In genomic region chr2:85439986-85440385, GRCh38 we compare ENCODE assay signal across 22 cellular contexts. TPM values are rescaled to one million over a fixed set of nuclear protein-coding genes. Genes with fewer than 3 reads are reported as not detected.
A peak's percentile ranks its signal among the peaks of the same experiment; 100 is the strongest.
DNase-seq lines count a peak whose midpoint lies in the region; ATAC-seq and TF ChIP-seq lines count a peak whose summit lies in the region.
"Had no signal": no experiment of that assay in that cellular context is flagged by ENCODE, and none has a peak within 500 bp of the region (broad histone marks: within the 10 kb centered on the region; RNA-seq: fewer than 3 reads in every experiment).

No MANE protein-coding gene starts in this region.

- TF ChIP-seq CTCF in esophagus squamous epithelium (IDR thresholded peaks at IDR 0.05) (no peak), BE2C (IDR thresholded peaks at IDR 0.05; ENCODE audit: low read depth, low read length) (no peak)

- H3K27ac ChIP-seq in CD8-positive, alpha-beta memory T cell (ENCODE audit: low read depth, low read length), result no peak overlapping the region
- H3K27ac ChIP-seq in naive thymus-derived CD4-positive, alpha-beta T cell (ENCODE audit: low read depth, low read length), result no peak overlapping the region
- H3K27ac ChIP-seq in esophagus squamous epithelium, result peak overlapping the region in 1 of 4 donors; percentile 21

- peak; percentile 52 for ATAC-seq in activated CD4-positive, alpha-beta T cell treated with anti-CD3 and anti-CD28 coated beads for 36 hours
- peak; percentile 33 to 43 for ATAC-seq in activated T-cell treated with anti-CD3 and anti-CD28 coated beads, Interleukin-2, amount 50 U/mL, for 72 hours (replicated peaks in 1 of 2)
- no peak for ATAC-seq in naive thymus-derived CD4-positive, alpha-beta T cell
- ATAC-seq: pancreas, WTC11 had no signal

- POLR2A ChIA-PET in activated CD4-positive, alpha-beta T cell treated with anti-CD3 and anti-CD28 coated beads for 36 hours (lab: Charles Lee), result interaction anchor here (4.5 kb wide), 1 partner anchor 99 kb away, joined by 16 read pairs; the partner anchor contains the start of gene MAT2A
- POLR2A ChIA-PET in CD8-positive, alpha-beta memory T cell (lab: Charles Lee), result interaction anchor here (0.6 to 1.6 kb wide), 2 partner anchors 100 to 109 kb away, joined by 3 to 5 read pairs; no protein-coding TSS in a partner anchor
- POLR2A ChIA-PET in naive thymus-derived CD4-positive, alpha-beta T cell (lab: Charles Lee), result no interaction called here

- no peaks in the 10 kb centered on the region for H3K27me3 ChIP-seq in CD8-positive, alpha-beta memory T cell (ENCODE audit: insufficient read depth, low read length, poor library complexity, severe bottlenecking)
- no peaks in the 10 kb centered on the region for H3K27me3 ChIP-seq in naive thymus-derived CD4-positive, alpha-beta T cell (ENCODE audit: control insufficient read depth in 2 of 2, insufficient read depth in 2 of 2, low read length in 2 of 2)
- H3K27me3 ChIP-seq in esophagus squamous epithelium (no peaks in the 10 kb centered on the region), BE2C (no peaks in the 10 kb centered on the region)
- H3K27me3 ChIP-seq: hepatocyte, pancreas had no signal

- no peaks in the 10 kb centered on the region for H3K9me3 Mint-ChIP-seq in activated CD4-positive, alpha-beta T cell treated with anti-CD3 and anti-CD28 coated beads for 36 hours (ENCODE audit: low read depth)
- H3K9me3 Mint-ChIP-seq in CD8-positive, alpha-beta memory T cell, result no peaks in the 10 kb centered on the region
- no peaks in the 10 kb centered on the region for H3K9me3 Mint-ChIP-seq in activated T-cell treated with anti-CD3 and anti-CD28 coated beads, Interleukin-2, amount 50 U/mL, for 72 hours
- no peaks in the 10 kb centered on the region for H3K9me3 Mint-ChIP-seq in naive thymus-derived CD4-positive, alpha-beta T cell
- H3K9me3 Mint-ChIP-seq: WTC11 had no signal

- intact Hi-C loops in activated CD4-positive, alpha-beta T cell treated with anti-CD3 and anti-CD28 coated beads for 36 hours (cut with DNase I, micrococcal nuclease), result loop anchor here in 1 of 2 experiments (2.0 kb wide), 1 partner anchor 99 kb away; the partner anchor contains the start of gene MAT2A
- intact Hi-C loops in naive thymus-derived CD4-positive, alpha-beta T cell (cut with micrococcal nuclease), result loop anchor here in 1 of 2 donors (2.0 kb wide), 1 partner anchor 85 kb away; the partner anchor contains the start of genes ELMOD3 and RETSAT
- intact Hi-C loops in esophagus squamous epithelium (cut with DNase I), result no loop called here

- CTCF ChIA-PET in activated CD4-positive, alpha-beta T cell treated with anti-CD3 and anti-CD28 coated beads for 36 hours (lab: Charles Lee), result interaction anchor here (0.7 to 1.2 kb wide), 2 partner anchors 8 to 15 kb away, joined by 3 to 4 read pairs; no protein-coding TSS in a partner anchor
- CTCF ChIA-PET in CD8-positive, alpha-beta memory T cell (lab: Charles Lee), result interaction anchor here (1.2 to 1.7 kb wide), 3 partner anchors 12 to 20 kb away, joined by 3 to 6 read pairs (median 3); no protein-coding TSS in a partner anchor
- CTCF ChIA-PET in naive thymus-derived CD4-positive, alpha-beta T cell (lab: Charles Lee), result interaction anchor here (1.2 kb wide), 1 partner anchor 198 kb away, joined by 3 read pairs; no protein-coding TSS in a partner anchor

- peak overlapping the region; percentile 73 for H3K4me3 Mint-ChIP-seq in activated CD4-positive, alpha-beta T cell treated with anti-CD3 and anti-CD28 coated beads for 36 hours
- peak overlapping the region in 4 of 7 donors; percentile 13 to 58 (median 31) for H3K4me3 Mint-ChIP-seq in CD8-positive, alpha-beta memory T cell
- H3K4me3 Mint-ChIP-seq in activated T-cell treated with anti-CD3 and anti-CD28 coated beads, Interleukin-2, amount 50 U/mL, for 72 hours, result peak overlapping the region; percentile 77 to 90
- H3K4me3 Mint-ChIP-seq in naive thymus-derived CD4-positive, alpha-beta T cell, result peak overlapping the region in 7 of 10 donors; percentile 23 to 71 (median 61)
- H3K4me3 Mint-ChIP-seq: WTC11 had no signal

- DNase-seq in activated CD4-positive, alpha-beta T cell treated with anti-CD3 and anti-CD28 coated beads for 36 hours, result peak; percentile 57
- DNase-seq in activated CD4-positive, alpha-beta T cell treated with anti-CD3 and anti-CD28 coated beads, Interleukin-2, amount 50 U/mL, for 1 hour, result no peak
- DNase-seq in CD8-positive, alpha-beta memory T cell, result no peak
- peak; percentile 50 to 57 for DNase-seq in activated T-cell treated with anti-CD3 and anti-CD28 coated beads, Interleukin-2, amount 50 U/mL, for 72 hours
- no peak for DNase-seq in naive thymus-derived CD4-positive, alpha-beta T cell
- DNase-seq in NCI-H526 (lab: John Stamatoyannopoulos, UW) (no peak), esophagus squamous epithelium (lab: John Stamatoyannopoulos, UW) (no peak), BE2C (no peak)
- DNase-seq: foreskin fibroblast, GDM1, Karpas-422, NCI-H1105 treated with DMSO at 0.1 percent for 48 hours, NCI-H2107, NCI-H526 treated with DMSO at 0.1 percent for 48 hours, OCI-M1, pancreas, SIG-M5 had no signal

- H3K36me3 Mint-ChIP-seq in activated CD4-positive, alpha-beta T cell treated with anti-CD3 and anti-CD28 coated beads for 36 hours (ENCODE audit: low read depth), result no peaks in the 10 kb centered on the region
- H3K36me3 Mint-ChIP-seq in CD8-positive, alpha-beta memory T cell, result no peaks in the 10 kb centered on the region
- no peaks in the 10 kb centered on the region for H3K36me3 Mint-ChIP-seq in activated T-cell treated with anti-CD3 and anti-CD28 coated beads, Interleukin-2, amount 50 U/mL, for 72 hours (ENCODE audit: insufficient read depth in 2 of 2)
- H3K36me3 Mint-ChIP-seq in naive thymus-derived CD4-positive, alpha-beta T cell, result no peaks in the 10 kb centered on the region
- H3K36me3 Mint-ChIP-seq: WTC11 had no signal

- no peak overlapping the region for H3K4me3 ChIP-seq in CD8-positive, alpha-beta memory T cell (ENCODE audit: low read length)
- H3K4me3 ChIP-seq in naive thymus-derived CD4-positive, alpha-beta T cell (ENCODE audit: low read length), result no peak overlapping the region
- H3K4me3 ChIP-seq in esophagus squamous epithelium, result no peak overlapping the region
- no peak overlapping the region for H3K4me3 ChIP-seq in BE2C (ENCODE audit: low read depth, low read length)
- H3K4me3 ChIP-seq: coronary artery, hepatocyte, lung, pancreas had no signal

- no peaks in the 10 kb centered on the region for H3K27me3 Mint-ChIP-seq in activated CD4-positive, alpha-beta T cell treated with anti-CD3 and anti-CD28 coated beads for 36 hours
- H3K27me3 Mint-ChIP-seq in CD8-positive, alpha-beta memory T cell, result peaks cover 0 to 1% of the 10 kb centered on the region in 2 donors
- H3K27me3 Mint-ChIP-seq in activated T-cell treated with anti-CD3 and anti-CD28 coated beads, Interleukin-2, amount 50 U/mL, for 72 hours (ENCODE audit: low read depth), result no peaks in the 10 kb centered on the region
- no peaks in the 10 kb centered on the region for H3K27me3 Mint-ChIP-seq in naive thymus-derived CD4-positive, alpha-beta T cell

- peaks cover 28% of the 10 kb centered on the region for H3K4me1 Mint-ChIP-seq in activated CD4-positive, alpha-beta T cell treated with anti-CD3 and anti-CD28 coated beads for 36 hours
- H3K4me1 Mint-ChIP-seq in CD8-positive, alpha-beta memory T cell, result peaks cover 12 to 27% (median 17%) of the 10 kb centered on the region in 3 donors
- H3K4me1 Mint-ChIP-seq in activated T-cell treated with anti-CD3 and anti-CD28 coated beads, Interleukin-2, amount 50 U/mL, for 72 hours (ENCODE audit: low read depth), result peaks cover 33% of the 10 kb centered on the region
- H3K4me1 Mint-ChIP-seq in naive thymus-derived CD4-positive, alpha-beta T cell, result peaks cover 15 to 42% (median 34%) of the 10 kb centered on the region in 7 donors

- peak overlapping the region; percentile 93 for H3K27ac Mint-ChIP-seq in activated CD4-positive, alpha-beta T cell treated with anti-CD3 and anti-CD28 coated beads for 36 hours
- peak overlapping the region in 6 of 8 donors; percentile 32 to 81 (median 54) for H3K27ac Mint-ChIP-seq in CD8-positive, alpha-beta memory T cell
- H3K27ac Mint-ChIP-seq in activated T-cell treated with anti-CD3 and anti-CD28 coated beads, Interleukin-2, amount 50 U/mL, for 72 hours, result peak overlapping the region; percentile 96
- peak overlapping the region; percentile 41 to 87 (median 69) for H3K27ac Mint-ChIP-seq in naive thymus-derived CD4-positive, alpha-beta T cell
- H3K27ac Mint-ChIP-seq: WTC11 had no signal

- TF ChIP-seq POLR2A in esophagus squamous epithelium (IDR thresholded peaks at IDR 0.05), result no peak

- 70 to 83% methylated on average over 7 of the region's 7 CpGs for WGBS in esophagus squamous epithelium, 2 donors

- H3K9me3 ChIP-seq in CD8-positive, alpha-beta memory T cell (ENCODE audit: low read length), result no peaks in the 10 kb centered on the region
- no peaks in the 10 kb centered on the region for H3K9me3 ChIP-seq in naive thymus-derived CD4-positive, alpha-beta T cell (ENCODE audit: control insufficient read depth in 2 of 3, low read length in 3 of 3)
- H3K9me3 ChIP-seq in esophagus squamous epithelium (no peaks in the 10 kb centered on the region), BE2C (no peaks in the 10 kb centered on the region)
- H3K9me3 ChIP-seq: pancreas had no signal

- no peaks in the 10 kb centered on the region for H3K36me3 ChIP-seq in CD8-positive, alpha-beta memory T cell (ENCODE audit: insufficient read depth, low read length)
- no peaks in the 10 kb centered on the region for H3K36me3 ChIP-seq in naive thymus-derived CD4-positive, alpha-beta T cell (ENCODE audit: control insufficient read depth in 2 of 3, insufficient read depth in 3 of 3, low read length in 3 of 3)
- H3K36me3 ChIP-seq in esophagus squamous epithelium (no peaks in the 10 kb centered on the region), BE2C (no peaks in the 10 kb centered on the region)
- H3K36me3 ChIP-seq: pancreas had no signal

- H3K4me1 ChIP-seq in CD8-positive, alpha-beta memory T cell (ENCODE audit: insufficient read depth, low read length), result peaks cover 22% of the 10 kb centered on the region
- peaks cover 12 to 25% of the 10 kb centered on the region in 2 donors for H3K4me1 ChIP-seq in naive thymus-derived CD4-positive, alpha-beta T cell (ENCODE audit: control insufficient read depth in 2 of 2, insufficient read depth in 2 of 2, low read length in 2 of 2)
- H3K4me1 ChIP-seq in esophagus squamous epithelium (peaks cover 29 to 50% (median 31%) of the 10 kb centered on the region in 3 donors), BE2C (peaks cover 37% of the 10 kb centered on the region)

RNA-seq across cellular contexts. Expression of gene SH2D6, which starts 21.5 kb away (rescaled TPM):
- 1 to 10 TPM; 1.7 to 2.2 TPM for total RNA-seq in activated CD4-positive, alpha-beta T cell treated with anti-CD3 and anti-CD28 coated beads for 36 hours
- 1 to 10 TPM in 1 of 2 experiments, under 1 TPM in 1; 0.63 to 1.4 TPM for total RNA-seq in CD8-positive, alpha-beta memory T cell
- polyA plus RNA-seq in CD8-positive, alpha-beta memory T cell, result not detected
- 1 to 10 TPM; 3.2 to 4.0 TPM for total RNA-seq in activated T-cell treated with anti-CD3 and anti-CD28 coated beads, Interleukin-2, amount 50 U/mL, for 72 hours
- 1 to 10 TPM in 1 of 5 experiments, under 1 TPM in 2, not detected in 2; 0.48 to 1.1 (median 0.94) TPM for total RNA-seq in naive thymus-derived CD4-positive, alpha-beta T cell
- polyA plus RNA-seq in naive thymus-derived CD4-positive, alpha-beta T cell, result not detected
- total RNA-seq in esophagus squamous epithelium, result under 1 TPM in 1 of 4 donors, not detected in 3; 0.50 TPM
- 2.0 TPM for polyA plus RNA-seq in BE2C (2012; ENCODE audit: insufficient read depth, insufficient read length, low read depth)
- polyA plus RNA-seq: endothelial cell of umbilical vein had no signal

RNA-seq across cellular contexts. Expression of gene CAPG, which starts 29.8 kb away (rescaled TPM):
- total RNA-seq in activated CD4-positive, alpha-beta T cell treated with anti-CD3 and anti-CD28 coated beads for 36 hours, result 10 to 100 TPM; 28.3 to 45.6 TPM
- 10 to 100 TPM; 22.3 to 22.8 TPM for total RNA-seq in CD8-positive, alpha-beta memory T cell
- 36.0 TPM for polyA plus RNA-seq in CD8-positive, alpha-beta memory T cell
- 10 to 100 TPM; 58.4 to 83.6 TPM for total RNA-seq in activated T-cell treated with anti-CD3 and anti-CD28 coated beads, Interleukin-2, amount 50 U/mL, for 72 hours
- 100 to 1,000 TPM in 2 of 5 experiments, 10 to 100 TPM in 3; 12.9 to 265 (median 29.7) TPM for total RNA-seq in naive thymus-derived CD4-positive, alpha-beta T cell
- 10 to 100 TPM; 34.3 to 36.4 TPM for polyA plus RNA-seq in naive thymus-derived CD4-positive, alpha-beta T cell
- 100 to 1,000 TPM; 185 to 301 (median 221) TPM for total RNA-seq in esophagus squamous epithelium
- polyA plus RNA-seq in BE2C (2012; ENCODE audit: insufficient read depth, insufficient read length, low read depth), result not detected

Comparison
In these comparisons a context has a peak if more than half of its experiments do, and no peak if none do; other contexts are left out.
1. DNase-seq: peak in activated CD4-positive, alpha-beta T cell treated with anti-CD3 and anti-CD28 coated beads for 36 hours (single experiment) and activated T-cell treated with anti-CD3 and anti-CD28 coated beads, Interleukin-2, amount 50 U/mL, for 72 hours (2 of 2); none in activated CD4-positive, alpha-beta T cell treated with anti-CD3 and anti-CD28 coated beads, Interleukin-2, amount 50 U/mL, for 1 hour (single experiment), CD8-positive, alpha-beta memory T cell (0 of 5), naive thymus-derived CD4-positive, alpha-beta T cell (0 of 9), NCI-H526 (0 of 2), esophagus squamous epithelium (single experiment) and BE2C (single experiment).
2. H3K4me3 Mint-ChIP-seq: peak in every context shown above with its lines; median percentile 84 in activated T-cell treated with anti-CD3 and anti-CD28 coated beads, Interleukin-2, amount 50 U/mL, for 72 hours; 73 in activated CD4-positive, alpha-beta T cell treated with anti-CD3 and anti-CD28 coated beads for 36 hours; 61 in naive thymus-derived CD4-positive, alpha-beta T cell; 31 in CD8-positive, alpha-beta memory T cell.
3. Peak in every context shown above with its lines, with median percentiles within 50 percentile points of each other: H3K27ac Mint-ChIP-seq.